25 cellular contexts compared by ENCODE assay signal in the genomic region with DNA sequence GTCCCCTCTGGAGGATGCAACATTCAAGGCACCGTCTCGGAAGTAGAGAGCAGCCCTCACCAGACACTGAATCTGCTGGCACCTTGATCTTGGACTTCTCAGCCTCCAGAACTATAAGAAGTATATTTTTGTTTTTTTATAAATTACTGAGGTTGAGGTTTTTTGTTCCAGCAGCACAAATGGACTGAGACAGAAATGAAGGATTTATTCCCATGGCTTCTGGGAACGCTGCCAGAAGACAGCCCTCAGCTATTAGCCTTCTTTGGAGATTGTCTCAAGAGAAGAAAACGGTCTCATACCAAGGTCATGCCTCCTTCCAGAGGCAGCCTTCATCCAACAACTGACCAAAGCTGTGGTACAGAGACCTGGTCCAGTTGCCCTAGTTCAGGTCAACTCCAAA.
DNase-seq lines count a peak whose midpoint lies in the region; ATAC-seq and TF ChIP-seq lines count a peak whose summit lies in the region.
"Had no signal": no experiment of that assay in that cellular context is flagged by ENCODE, and none has a peak within 500 bp of the region (broad histone marks: within the 10 kb centered on the region; RNA-seq: fewer than 3 reads in every experiment).

No MANE protein-coding gene starts in this region.

- H3K9me3 Mint-ChIP-seq in activated T-helper 1 cell treated with anti-CD3 and anti-CD28 coated beads, Interleukin-12 subunit alpha, Interleukin-12 subunit beta, Interleukin-2, Interleukin-4 antibody, amounts not matched to agents 30 ng/mL and 10 ng/mL and 1 ng/mL, durations not matched to agents 14 hours and 24 hours and 36 hours = no peaks in the 10 kb centered on the region
- H3K9me3 Mint-ChIP-seq: stimulated activated effector memory CD8-positive, alpha-beta T cell treated with anti-CD3 and anti-CD28 coated beads, Interleukin-12 subunit alpha, Interleukin-12 subunit beta, amount 100 ng/mL, for 72 hours; T-helper 1 cell treated with Interleukin-12 subunit alpha and Interleukin-12 subunit beta and Interleukin-4 antibody, amounts not matched to agents 30 μg/mL and 1 μg/mL, for 36 hours had no signal

- intact Hi-C loops in activated T-helper 1 cell treated with anti-CD3 and anti-CD28 coated beads, Interleukin-12 subunit alpha, Interleukin-12 subunit beta, Interleukin-2, Interleukin-4 antibody, amounts not matched to agents 30 ng/mL and 10 ng/mL and 1 ng/mL, durations not matched to agents 14 hours and 24 hours and 36 hours (cut with micrococcal nuclease) = no loop called here

- in situ Hi-C loops in brain microvascular endothelial cell (cut with HindIII; ENCODE audit: low pct_ligation_motif_present, low sequenced_read_pairs) = no loop called here

- no peaks in the 10 kb centered on the region for H3K9me3 ChIP-seq in MG63
- H3K9me3 ChIP-seq: left lung, ovary, transverse colon had no signal

- no peaks in the 10 kb centered on the region for H3K4me1 Mint-ChIP-seq in activated T-helper 1 cell treated with anti-CD3 and anti-CD28 coated beads, Interleukin-12 subunit alpha, Interleukin-12 subunit beta, Interleukin-2, Interleukin-4 antibody, amounts not matched to agents 30 ng/mL and 10 ng/mL and 1 ng/mL, durations not matched to agents 14 hours and 24 hours and 36 hours (ENCODE audit: low read depth)
- H3K4me1 Mint-ChIP-seq: activated T-helper 17 cell treated with anti-CD3 and anti-CD28 coated beads, Interleukin-2, amount 50 U/mL, for 72 hours; stimulated activated effector memory CD8-positive, alpha-beta T cell treated with anti-CD3 and anti-CD28 coated beads, Interleukin-12 subunit alpha, Interleukin-12 subunit beta, amount 100 ng/mL, for 72 hours had no signal

- H3K27me3 ChIP-seq in MG63 = no peaks in the 10 kb centered on the region
- H3K27me3 ChIP-seq in brain microvascular endothelial cell (replicated peaks) = no peaks in the 10 kb centered on the region
- H3K27me3 ChIP-seq: ovary, transverse colon had no signal

- H3K27ac Mint-ChIP-seq in activated T-helper 1 cell treated with anti-CD3 and anti-CD28 coated beads, Interleukin-12 subunit alpha, Interleukin-12 subunit beta, Interleukin-2, Interleukin-4 antibody, amounts not matched to agents 30 ng/mL and 10 ng/mL and 1 ng/mL, durations not matched to agents 14 hours and 24 hours and 36 hours = no peak overlapping the region
- H3K27ac Mint-ChIP-seq: activated T-helper 17 cell treated with anti-CD3 and anti-CD28 coated beads, Interleukin-2, amount 50 U/mL, for 72 hours; stimulated activated effector memory CD8-positive, alpha-beta T cell treated with anti-CD3 and anti-CD28 coated beads, Interleukin-12 subunit alpha, Interleukin-12 subunit beta, amount 100 ng/mL, for 72 hours; T-helper 1 cell treated with Interleukin-12 subunit alpha and Interleukin-12 subunit beta and Interleukin-4 antibody, amounts not matched to agents 30 μg/mL and 1 μg/mL, for 36 hours had no signal

- no peak overlapping the region for H3K4me3 ChIP-seq in MG63
- no peak overlapping the region for H3K4me3 ChIP-seq in brain microvascular endothelial cell (ENCODE audit: low read depth, low read length)
- H3K4me3 ChIP-seq: left lung, ovary, smooth muscle cell, transverse colon had no signal

- H3K36me3 Mint-ChIP-seq in activated T-helper 1 cell treated with anti-CD3 and anti-CD28 coated beads, Interleukin-12 subunit alpha, Interleukin-12 subunit beta, Interleukin-2, Interleukin-4 antibody, amounts not matched to agents 30 ng/mL and 10 ng/mL and 1 ng/mL, durations not matched to agents 14 hours and 24 hours and 36 hours (ENCODE audit: low read depth) = no peaks in the 10 kb centered on the region
- H3K36me3 Mint-ChIP-seq: stimulated activated effector memory CD8-positive, alpha-beta T cell treated with anti-CD3 and anti-CD28 coated beads, Interleukin-12 subunit alpha, Interleukin-12 subunit beta, amount 100 ng/mL, for 72 hours had no signal

- H3K27ac ChIP-seq in brain microvascular endothelial cell = no peak overlapping the region
- H3K27ac ChIP-seq: left lung, ovary, transverse colon had no signal

- H3K4me3 Mint-ChIP-seq in activated T-helper 1 cell treated with anti-CD3 and anti-CD28 coated beads, Interleukin-12 subunit alpha, Interleukin-12 subunit beta, Interleukin-2, Interleukin-4 antibody, amounts not matched to agents 30 ng/mL and 10 ng/mL and 1 ng/mL, durations not matched to agents 14 hours and 24 hours and 36 hours = no peak overlapping the region
- H3K4me3 Mint-ChIP-seq: activated T-helper 17 cell treated with anti-CD3 and anti-CD28 coated beads, Interleukin-2, amount 50 U/mL, for 72 hours; stimulated activated effector memory CD8-positive, alpha-beta T cell treated with anti-CD3 and anti-CD28 coated beads, Interleukin-12 subunit alpha, Interleukin-12 subunit beta, amount 100 ng/mL, for 72 hours; T-helper 1 cell treated with Interleukin-12 subunit alpha and Interleukin-12 subunit beta and Interleukin-4 antibody, amounts not matched to agents 30 μg/mL and 1 μg/mL, for 36 hours had no signal

- H3K36me3 ChIP-seq in MG63 (no peaks in the 10 kb centered on the region), brain microvascular endothelial cell (replicated peaks) (no peaks in the 10 kb centered on the region)
- H3K36me3 ChIP-seq: left lung, ovary, transverse colon had no signal

- no peak for ATAC-seq in HG03460 (IDR thresholded peaks at IDR 0.05; ENCODE audit: unreplicated experiment)
- ATAC-seq in HG03025 (IDR thresholded peaks at IDR 0.05; ENCODE audit: low FRiP score, unreplicated experiment) = no peak
- ATAC-seq: activated T-helper 17 cell treated with anti-CD3 and anti-CD28 coated beads, Interleukin-2, amount 50 U/mL, for 72 hours; esophagus mucosa; left lung; stimulated activated effector memory CD8-positive, alpha-beta T cell treated with anti-CD3 and anti-CD28 coated beads, Interleukin-12 subunit alpha, Interleukin-12 subunit beta, amount 100 ng/mL, for 72 hours had no signal

- peak; percentile 60 for DNase-seq in DMS79 treated with DMSO at 0.1 percent for 48 hours (lab: John Stamatoyannopoulos, UW)
- DNase-seq in MG63 = peak; percentile 55
- DNase-seq in brain microvascular endothelial cell = peak; percentile 42
- peak; percentile 13 for DNase-seq in non-pigmented ciliary epithelial cell (ENCODE audit: low read depth)
- no peak for DNase-seq in activated T-helper 1 cell treated with anti-CD3 and anti-CD28 coated beads, Interleukin-12 subunit alpha, Interleukin-12 subunit beta, Interleukin-2, Interleukin-4 antibody, amounts not matched to agents 30 ng/mL and 10 ng/mL and 1 ng/mL, durations not matched to agents 14 hours and 24 hours and 36 hours (ENCODE audit: low spot score)
- DNase-seq in GDM1 (lab: John Stamatoyannopoulos, UW) = no peak
- DNase-seq: activated CD4-positive, CD25-positive, alpha-beta regulatory T cell; activated CD8-positive, alpha-beta memory T cell treated with anti-CD3 and anti-CD28 coated beads for 24 hours; amniotic stem cell; C1 segment of cervical spinal cord; DND-41; KBM-7; left lung; NCI-H1092 treated with DMSO at 0.1 percent for 48 hours; NCI-H2171 treated with DMSO at 0.1 percent for 48 hours; ovary; Right ventricle myocardium superior; transverse colon had no signal

- peaks cover 5% of the 10 kb centered on the region for H3K27me3 Mint-ChIP-seq in activated T-helper 1 cell treated with anti-CD3 and anti-CD28 coated beads, Interleukin-12 subunit alpha, Interleukin-12 subunit beta, Interleukin-2, Interleukin-4 antibody, amounts not matched to agents 30 ng/mL and 10 ng/mL and 1 ng/mL, durations not matched to agents 14 hours and 24 hours and 36 hours (ENCODE audit: insufficient read depth)

- no peak for TF ChIP-seq CTCF in brain microvascular endothelial cell (IDR thresholded peaks at IDR 0.05; ENCODE audit: low read depth, low read length, missing control alignments)

Comparison
In these comparisons a context has a peak if more than half of its experiments do, and no peak if none do; other contexts are left out.
1. DNase-seq: peak in DMS79 treated with DMSO at 0.1 percent for 48 hours (single experiment), MG63 (single experiment), brain microvascular endothelial cell (single experiment) and non-pigmented ciliary epithelial cell (single experiment); none in activated T-helper 1 cell treated with anti-CD3 and anti-CD28 coated beads, Interleukin-12 subunit alpha, Interleukin-12 subunit beta, Interleukin-2, Interleukin-4 antibody, amounts not matched to agents 30 ng/mL and 10 ng/mL and 1 ng/mL, durations not matched to agents 14 hours and 24 hours and 36 hours (single experiment) and GDM1 (single experiment).